In genomic region chr9:114369567-114370240, GRCh38 we compare ENCODE assay signal across 12 cellular contexts. TPM values are rescaled to one million over a fixed set of nuclear protein-coding genes. Genes with fewer than 3 reads are reported as not detected.
DNase-seq lines count a peak whose midpoint lies in the region; ATAC-seq and FAIRE-seq lines count a peak whose summit lies in the region.
"Had no signal": no experiment of that assay in that cellular context is flagged by ENCODE, and none has a peak within 500 bp of the region (broad histone marks: within the 10 kb centered on the region; RNA-seq: fewer than 3 reads in every experiment).

No MANE protein-coding gene starts in this region.

- peak overlapping the region; percentile 34 to 71 for H3K27ac Mint-ChIP-seq in activated naive CD4-positive, alpha-beta T cell treated with anti-CD3 and anti-CD28 coated beads, Interleukin-2, amount 50 U/mL, for 72 hours
- H3K27ac Mint-ChIP-seq in naive B cell, result peak overlapping the region; percentile 33 to 95 (median 74)

- H3K4me3 Mint-ChIP-seq in naive B cell, result peak overlapping the region in 7 of 8 donors; percentile 26 to 78 (median 66)

- DNase-seq in HTR-8/SVneo (ENCODE audit: insufficient read length, low spot score), result no peak
- no peak for DNase-seq in activated naive CD4-positive, alpha-beta T cell treated with anti-CD3 and anti-CD28 coated beads, Interleukin-2, amount 50 U/mL, for 72 hours (ENCODE audit: low spot score in 2 of 2)
- DNase-seq in naive B cell, result no peak
- DNase-seq in HK-2 (ENCODE audit: unreplicated experiment), result no peak
- no peak for DNase-seq in D341Med (ENCODE audit: low spot score)
- DNase-seq: BE2C had no signal

- H3K27me3 ChIP-seq in BLaER1, result no peaks in the 10 kb centered on the region
- H3K27me3 ChIP-seq: BE2C had no signal

- H3K4me1 ChIP-seq in BLaER1, result peaks cover 96% of the 10 kb centered on the region

- peak overlapping the region; percentile 100 for H3K27ac ChIP-seq in BLaER1

- H3K4me3 ChIP-seq in BLaER1, result peak overlapping the region; percentile 57

- peaks cover 67 to 96% (median 88%) of the 10 kb centered on the region in 3 donors for H3K4me1 Mint-ChIP-seq in naive B cell

- H3K36me3 ChIP-seq in BLaER1, result peaks cover 50% of the 10 kb centered on the region
- H3K36me3 ChIP-seq: BE2C had no signal

- peak; percentile 83 for FAIRE-seq in HTR-8/SVneo (lab: Jason Lieb, UNC)

- H3K36me3 Mint-ChIP-seq in activated naive CD4-positive, alpha-beta T cell treated with anti-CD3 and anti-CD28 coated beads, Interleukin-2, amount 50 U/mL, for 72 hours, result peaks cover 42 to 61% of the 10 kb centered on the region in 2 donors
- peaks cover 23 to 25% of the 10 kb centered on the region in 2 donors for H3K36me3 Mint-ChIP-seq in naive B cell

- peak overlapping the region; percentile 98 for H3K4me2 ChIP-seq in BLaER1

- no peak for ATAC-seq in activated naive CD4-positive, alpha-beta T cell treated with anti-CD3 and anti-CD28 coated beads, Interleukin-2, amount 50 U/mL, for 72 hours
- ATAC-seq in naive B cell (ENCODE audit: low read depth in 2 of 2) (no peak), HG02678 (IDR thresholded peaks at IDR 0.05; ENCODE audit: unreplicated experiment) (no peak), GM21367 (IDR thresholded peaks at IDR 0.05; ENCODE audit: unreplicated experiment) (no peak)

- peak overlapping the region; percentile 93 for H3K9ac ChIP-seq in BLaER1

- no peaks in the 10 kb centered on the region for H4K20me1 ChIP-seq in BLaER1

- peaks cover 0 to 5% of the 10 kb centered on the region in 2 donors for H3K9me3 Mint-ChIP-seq in activated naive CD4-positive, alpha-beta T cell treated with anti-CD3 and anti-CD28 coated beads, Interleukin-2, amount 50 U/mL, for 72 hours
- H3K9me3 Mint-ChIP-seq in naive B cell, result peaks cover 0 to 5% (median 0%) of the 10 kb centered on the region in 7 donors

- H3K9me3 ChIP-seq in BLaER1, result no peaks in the 10 kb centered on the region
- H3K9me3 ChIP-seq: BE2C had no signal

- no peaks in the 10 kb centered on the region for H3K27me3 Mint-ChIP-seq in naive B cell

RNA-seq across cellular contexts. Expression of gene AKNA, which starts 18.1 kb away (rescaled TPM):
- total RNA-seq in activated naive CD4-positive, alpha-beta T cell treated with anti-CD3 and anti-CD28 coated beads, Interleukin-2, amount 50 U/mL, for 72 hours, result 100 to 1,000 TPM; 165 to 174 TPM
- polyA plus RNA-seq in naive B cell (ENCODE audit: low read depth in 6 of 6), result 10 to 100 TPM in 5 of 6 donors, under 1 TPM in 1; 0.78 to 34.1 (median 13.7) TPM

RNA-seq across cellular contexts. Expression of gene ORM2, which starts 40.0 kb away (rescaled TPM):
- total RNA-seq in activated naive CD4-positive, alpha-beta T cell treated with anti-CD3 and anti-CD28 coated beads, Interleukin-2, amount 50 U/mL, for 72 hours, result not detected
- not detected for polyA plus RNA-seq in naive B cell (ENCODE audit: low read depth in 6 of 6)
- total RNA-seq: dermis microvascular lymphatic vessel endothelial cell, lung microvascular endothelial cell, renal cortical epithelial cell had no signal

RNA-seq across cellular contexts. Expression of gene ORM1, which starts 46.8 kb away (rescaled TPM):
- total RNA-seq in activated naive CD4-positive, alpha-beta T cell treated with anti-CD3 and anti-CD28 coated beads, Interleukin-2, amount 50 U/mL, for 72 hours, result not detected
- not detected for polyA plus RNA-seq in naive B cell (ENCODE audit: low read depth in 6 of 6)
- total RNA-seq: dermis microvascular lymphatic vessel endothelial cell, lung microvascular endothelial cell, renal cortical epithelial cell had no signal
